Comparison of ENCODE assay signal across 1 cellular context in genomic region chr9:75890541-75891276, GRCh38.
TF ChIP-seq lines count a peak whose summit lies in the region.

Gene PCSK5, plus strand, starts transcription at chr9:75890673. Its CDS starts 509 bp downstream, at chr9:75891182.

TF ChIP-seq in HEK293, 187 proteins besides CTCF, POLR2A, EP300 and RAD21 (continued from another document and continues in another):
- TF ChIP-seq HIC1 (tag by site-specific recombination; IDR thresholded peaks at IDR 0.05) (peak; percentile 62; the same call in 1 of the 2 replicates), ZNF133 (tag by site-specific recombination; IDR thresholded peaks at IDR 0.05) (no peak), ZNF157 (tag by site-specific recombination; IDR thresholded peaks at IDR 0.05) (no peak), ZNF704 (tag by site-specific recombination; IDR thresholded peaks at IDR 0.05) (no peak), KLF1 (tag by site-specific recombination; IDR thresholded peaks at IDR 0.05) (peak; percentile 59), ZBTB10 (tag by site-specific recombination; IDR thresholded peaks at IDR 0.05) (peak; percentile 96), ZNF391 (tag by site-specific recombination; IDR thresholded peaks at IDR 0.05; ENCODE audit: borderline replicate concordance, low read depth) (0 out of 2 replicates have a peak, but pooled peaks have one; percentile 18), ZBTB17 (tag by site-specific recombination; IDR thresholded peaks at IDR 0.05) (peak; percentile 9; the same call in 1 of the 2 replicates), ZSCAN4 (tag by site-specific recombination; IDR thresholded peaks at IDR 0.05) (peak; percentile 39; the same call in 1 of the 2 replicates), TRIM28 (IDR thresholded peaks at IDR 0.05; ENCODE audit: borderline replicate concordance, low read length) (no peak), REST (tag by site-specific recombination; IDR thresholded peaks at IDR 0.05) (no peak), SP7 (tag by site-specific recombination; IDR thresholded peaks at IDR 0.05) (peak; percentile 78), ATF2 (tag by site-specific recombination; IDR thresholded peaks at IDR 0.05; ENCODE audit: low read depth) (no peak), ZNF629 (tag by site-specific recombination; IDR thresholded peaks at IDR 0.05) (peak; percentile 66), ZNF202 (tag by site-specific recombination; IDR thresholded peaks at IDR 0.05; ENCODE audit: borderline replicate concordance) (no peak), ZNF335 (tag by site-specific recombination; conservative IDR thresholded peaks at IDR 0.05) (0 out of 2 replicates have a peak, but pooled peaks have one; percentile 28), SETDB1 (IDR thresholded peaks at IDR 0.05; ENCODE audit: insufficient read length, low read length) (no peak), ZNF398 (tag by site-specific recombination; IDR thresholded peaks at IDR 0.05) (peak; percentile 68), ZNF544 (tag by site-specific recombination; IDR thresholded peaks at IDR 0.05) (no peak), ZNF677 (tag by site-specific recombination; IDR thresholded peaks at IDR 0.05) (no peak), ZNF211 (tag by site-specific recombination; IDR thresholded peaks at IDR 0.05; ENCODE audit: low read depth) (no peak), ZBTB8A (tag by site-specific recombination; IDR thresholded peaks at IDR 0.05) (peak; percentile 37; the same call in 1 of the 2 replicates), ZNF785 (tag by site-specific recombination; IDR thresholded peaks at IDR 0.05) (no peak), MYNN (tag by site-specific recombination; IDR thresholded peaks at IDR 0.05; ENCODE audit: borderline replicate concordance) (no peak), KLF7 (tag by site-specific recombination; IDR thresholded peaks at IDR 0.05; ENCODE audit: borderline replicate concordance) (no peak; the same call in 1 of the 2 replicates), OVOL3 (tag by site-specific recombination; IDR thresholded peaks at IDR 0.05) (no peak), ZNF16 (tag by site-specific recombination; IDR thresholded peaks at IDR 0.05; ENCODE audit: low read depth) (no peak), ZSCAN18 (tag by site-specific recombination; IDR thresholded peaks at IDR 0.05) (0 out of 2 replicates have a peak, but pooled peaks have one; percentile 66), ZNF221 (tag by site-specific recombination; IDR thresholded peaks at IDR 0.05; ENCODE audit: borderline replicate concordance) (no peak), RBAK (tag by site-specific recombination; IDR thresholded peaks at IDR 0.05) (no peak), SP2 (tag by site-specific recombination; IDR thresholded peaks at IDR 0.05) (peak; percentile 74), MZF1 (tag by site-specific recombination; IDR thresholded peaks at IDR 0.05; ENCODE audit: borderline replicate concordance) (no peak; the same call in 1 of the 2 replicates), ZNF121 (tag by site-specific recombination; IDR thresholded peaks at IDR 0.05) (no peak), ZNF146 (tag by site-specific recombination; IDR thresholded peaks at IDR 0.05) (no peak), ELK4 (IDR thresholded peaks at IDR 0.05; ENCODE audit: borderline replicate concordance, low read depth, low read length) (no peak), ZNF701 (tag by site-specific recombination; IDR thresholded peaks at IDR 0.05) (no peak), ZXDB (tag by site-specific recombination; IDR thresholded peaks at IDR 0.05) (peak; percentile 95), ZBTB7A (tag by site-specific recombination; IDR thresholded peaks at IDR 0.05; ENCODE audit: low read depth) (no peak), ZNF548 (tag by site-specific recombination; IDR thresholded peaks at IDR 0.05) (no peak), IKZF3 (tag by site-specific recombination; IDR thresholded peaks at IDR 0.05) (0 out of 2 replicates have a peak, but pooled peaks have one; percentile 25), ZNF624 (tag by site-specific recombination; IDR thresholded peaks at IDR 0.05) (no peak), HOXA7 (CRISPR knock-in tag; IDR thresholded peaks at IDR 0.05; ENCODE audit: borderline replicate concordance) (no peak), ZBTB48 (tag by site-specific recombination; IDR thresholded peaks at IDR 0.05) (no peak; the same call in 1 of the 2 replicates), ZNF350 (tag by site-specific recombination; IDR thresholded peaks at IDR 0.05) (no peak), EGR2 (tag by site-specific recombination; IDR thresholded peaks at IDR 0.05; ENCODE audit: low read depth) (peak; percentile 90), ZNF768 (tag by site-specific recombination; IDR thresholded peaks at IDR 0.05) (no peak), ZNF549 (tag by site-specific recombination; IDR thresholded peaks at IDR 0.05) (no peak), ZNF404 (tag by site-specific recombination; IDR thresholded peaks at IDR 0.05) (no peak)
